In genomic region chr18:59232309-59233016, GRCh38 we compare ENCODE assay signal across 1 cellular context.
TF ChIP-seq lines count a peak whose summit lies in the region.

No MANE protein-coding gene starts in this region.

TF ChIP-seq in SK-N-SH, 30 proteins besides CTCF, POLR2A, EP300 and RAD21:
- no peak for TF ChIP-seq POLR2AphosphoS5 (IDR thresholded peaks at IDR 0.05; ENCODE audit: low read depth, low read length)
- TF ChIP-seq NFIC (IDR thresholded peaks at IDR 0.05; ENCODE audit: borderline replicate concordance): no peak
